In the genomic region with DNA sequence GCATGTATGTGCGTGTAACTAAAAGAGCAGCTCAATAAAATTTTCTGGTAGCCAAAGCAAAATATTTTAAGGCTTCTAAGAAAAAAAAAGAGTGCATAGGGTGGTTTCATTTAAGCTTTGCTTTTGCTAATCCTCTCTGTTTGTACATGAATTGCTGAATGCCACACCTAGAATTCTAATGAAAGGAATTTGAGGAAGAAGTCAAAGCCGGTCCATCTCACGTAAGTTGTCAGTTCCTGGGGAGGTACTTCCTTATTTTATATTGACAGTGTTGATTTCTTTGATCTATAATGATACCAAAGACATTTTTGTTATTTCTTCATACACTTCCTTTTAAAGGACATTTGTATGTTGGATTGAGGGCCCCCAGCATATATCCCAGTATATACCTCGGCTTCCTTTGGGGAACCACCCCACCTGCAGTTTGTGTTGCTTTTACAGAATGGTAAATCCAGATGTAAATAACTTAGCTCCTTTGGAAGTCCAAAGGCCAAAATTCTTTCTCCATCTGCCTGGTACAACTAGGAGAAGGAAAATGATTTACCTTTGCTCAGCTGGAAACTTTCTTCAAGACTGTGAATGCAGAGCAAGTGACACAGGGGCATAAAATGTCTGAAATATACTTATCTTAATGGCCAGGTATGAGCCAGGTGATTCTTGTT, we compare ENCODE assay signal across 11 cellular contexts.
"Had no signal": no experiment of that assay in that cellular context is flagged by ENCODE, and none has a peak within 500 bp of the region (broad histone marks: within the 10 kb centered on the region; RNA-seq: fewer than 3 reads in every experiment).

No MANE protein-coding gene starts in this region.

- H3K27ac ChIP-seq: gastroesophageal sphincter, lower lobe of right lung, parathyroid adenoma, stomach, thoracic aorta had no signal

- H3K27ac Mint-ChIP-seq: activated B cell treated with CpG ODN at 0.5 μM for 24 hours; activated CD4-positive, alpha-beta T cell treated with anti-CD3 and anti-CD28 coated beads, Interleukin-2, amount 10 ng/mL, durations not matched to agents 24 days and 14 days; activated naive CD4-positive, alpha-beta T cell treated with anti-CD3 and anti-CD28 coated beads for 36 hours; naive thymus-derived CD4-positive, alpha-beta T cell had no signal

- H3K36me3 ChIP-seq: gastroesophageal sphincter, lower lobe of right lung, stomach, thoracic aorta had no signal

- H3K4me1 ChIP-seq: gastroesophageal sphincter, lower lobe of right lung, parathyroid adenoma, stomach had no signal

- H3K4me1 Mint-ChIP-seq: activated CD4-positive, alpha-beta T cell treated with anti-CD3 and anti-CD28 coated beads, Interleukin-2, amount 10 ng/mL, durations not matched to agents 24 days and 14 days; naive thymus-derived CD4-positive, alpha-beta T cell had no signal

- ATAC-seq: gastroesophageal sphincter; lower lobe of right lung; naive thymus-derived CD4-positive, alpha-beta T cell had no signal

- H3K36me3 Mint-ChIP-seq: naive thymus-derived CD4-positive, alpha-beta T cell had no signal

- H3K4me3 ChIP-seq: gastroesophageal sphincter, lower lobe of right lung, stomach, thoracic aorta had no signal

- H3K9me3 Mint-ChIP-seq: activated CD4-positive, alpha-beta T cell treated with anti-CD3 and anti-CD28 coated beads, Interleukin-2, amount 10 ng/mL, durations not matched to agents 24 days and 14 days; activated naive CD4-positive, alpha-beta T cell treated with anti-CD3 and anti-CD28 coated beads for 36 hours; naive thymus-derived CD4-positive, alpha-beta T cell had no signal

- DNase-seq: activated B cell treated with CpG ODN at 0.5 μM for 24 hours; activated CD4-positive, alpha-beta T cell treated with anti-CD3 and anti-CD28 coated beads, Interleukin-2, amount 10 ng/mL, durations not matched to agents 24 days and 14 days; activated naive CD4-positive, alpha-beta T cell treated with anti-CD3 and anti-CD28 coated beads for 36 hours; hippocampal formation; lower lobe of right lung; naive thymus-derived CD4-positive, alpha-beta T cell; stimulated activated CD4-positive, alpha-beta T cell treated with anti-CD3 and anti-CD28 coated beads, Interleukin-4, amount 100 ng/mL, for 4 hours; stomach had no signal

- H3K4me3 Mint-ChIP-seq: activated B cell treated with CpG ODN at 0.5 μM for 24 hours; activated CD4-positive, alpha-beta T cell treated with anti-CD3 and anti-CD28 coated beads, Interleukin-2, amount 10 ng/mL, durations not matched to agents 24 days and 14 days; activated naive CD4-positive, alpha-beta T cell treated with anti-CD3 and anti-CD28 coated beads for 36 hours; naive thymus-derived CD4-positive, alpha-beta T cell had no signal

- H3K27me3 ChIP-seq: gastroesophageal sphincter, stomach had no signal

- H3K9me3 ChIP-seq: gastroesophageal sphincter, lower lobe of right lung, stomach, thoracic aorta had no signal
